ENCODE assay signal across 26 cellular contexts in genomic region chr3:123947482-123947881, GRCh38. TPM values are rescaled to one million over a fixed set of nuclear protein-coding genes. Genes with fewer than 3 reads are reported as not detected.
"Had no signal": no experiment of that assay in that cellular context is flagged by ENCODE, and none has a peak within 500 bp of the region (broad histone marks: within the 10 kb centered on the region; RNA-seq: fewer than 3 reads in every experiment).

No MANE protein-coding gene starts in this region.

- H3K4me2 ChIP-seq: neural progenitor cell, smooth muscle cell had no signal

- H3K4me1 ChIP-seq: esophagus muscularis mucosa, heart left ventricle, left ventricle myocardium inferior, lower lobe of right lung, neural progenitor cell, thyroid gland had no signal

- H3K4me3 ChIP-seq: esophagus muscularis mucosa, heart left ventricle, left ventricle myocardium inferior, lower lobe of right lung, neural progenitor cell, ovary, smooth muscle cell, suprapubic skin, thyroid gland had no signal

- H3K27ac ChIP-seq: epithelial cell of prostate, esophagus muscularis mucosa, heart left ventricle, left ventricle myocardium inferior, lower lobe of right lung, neural progenitor cell, ovary, suprapubic skin, thyroid gland had no signal

- H3K27me3 ChIP-seq: esophagus muscularis mucosa, heart left ventricle, neural progenitor cell, ovary, suprapubic skin, thyroid gland had no signal

- DNase-seq: effector memory CD4-positive, alpha-beta T cell; foreskin melanocyte; heart left ventricle; hypothalamus; left cardiac atrium; left ventricle myocardium inferior; lower lobe of right lung; nucleus accumbens; ovary; stimulated activated CD4-positive, alpha-beta T cell treated with anti-CD3 and anti-CD28 coated beads, Interleukin-2, amount 100 ng/mL, for 48 hours; stimulated activated naive CD4-positive, alpha-beta T cell treated with Interleukin-2 at 50 U/mL for 16 hours; thyroid gland had no signal

- H3K9ac ChIP-seq: neural progenitor cell had no signal

- H2AFZ ChIP-seq: neural progenitor cell had no signal

- H3K9me3 ChIP-seq: esophagus muscularis mucosa, heart left ventricle, left ventricle myocardium inferior, lower lobe of right lung, ovary, suprapubic skin, thyroid gland had no signal

- ATAC-seq: heart left ventricle; left cardiac atrium; lower lobe of right lung; natural killer cell treated with Interleukin-12 subunit alpha and Interleukin-12 subunit beta and Interleukin-15 and Interleukin-18, amount 100 ng/mL, for 72 hours; right cardiac atrium had no signal

- FAIRE-seq: keratinocyte, urothelium cell line had no signal

- H3K36me3 ChIP-seq: ovary had no signal

RNA-seq across cellular contexts. Expression of gene ROPN1, which starts 44.4 kb away (rescaled TPM):
- total RNA-seq: esophagus muscularis mucosa; glomerular endothelial cell; left ventricle myocardium inferior; lower lobe of right lung; mesothelial cell of epicardium; mucosa of gallbladder; myocyte; natural killer cell treated with Interleukin-12 subunit alpha and Interleukin-12 subunit beta and Interleukin-15 and Interleukin-18, amount 100 ng/mL, for 72 hours; ovary; progenitor cell of endocrine pancreas; smooth muscle cell had no signal
- polyA plus RNA-seq: ovary, smooth muscle cell had no signal
